In genomic region chr1:203629509-203630082, GRCh38 we compare ENCODE assay signal across 8 cellular contexts. TPM values are rescaled to one million over a fixed set of nuclear protein-coding genes. Genes with fewer than 3 reads are reported as not detected.
DNase-seq lines count a peak whose midpoint lies in the region; ATAC-seq and TF ChIP-seq lines count a peak whose summit lies in the region.

No MANE protein-coding gene starts in this region.

- H3K14ac ChIP-seq in trophoblast cell (ENCODE audit: low read length) = peak overlapping the region; percentile 79

- H4K91ac ChIP-seq in trophoblast cell (ENCODE audit: low read depth, low read length) = peak overlapping the region; percentile 87

- no peak overlapping the region for H3K23ac ChIP-seq in trophoblast cell (ENCODE audit: low read length)

- peak overlapping the region; percentile 62 for H3K4me2 ChIP-seq in trophoblast cell (ENCODE audit: low read length)

- peak overlapping the region; percentile 88 for H3K9ac ChIP-seq in trophoblast cell (ENCODE audit: low read length)

- peak overlapping the region; percentile 95 for H3K27ac Mint-ChIP-seq in activated naive CD4-positive, alpha-beta T cell treated with anti-CD3 and anti-CD28 coated beads, Interleukin-2, amount 50 U/mL, for 24 hours

- H3K9me3 Mint-ChIP-seq in activated naive CD4-positive, alpha-beta T cell treated with anti-CD3 and anti-CD28 coated beads, Interleukin-2, amount 50 U/mL, for 24 hours = no peaks in the 10 kb centered on the region

- peak in 1 of 2 donors; percentile 54 for TF ChIP-seq POLR2A in heart left ventricle (IDR thresholded peaks at IDR 0.05)

- H3K4me1 ChIP-seq in heart left ventricle (peaks cover 0 to 62% (median 41%) of the 10 kb centered on the region in 12 donors), trophoblast cell (ENCODE audit: control insufficient read depth in 1 of 2, insufficient read depth in 2 of 2, low read length in 2 of 2) (peaks cover 23 to 32% of the 10 kb centered on the region in 2 experiments)

- H3K4me3 ChIP-seq in heart left ventricle = peak overlapping the region; percentile 51 to 83 (median 76)
- H3K4me3 ChIP-seq in trophoblast cell (ENCODE audit: low read depth, low read length) = peak overlapping the region; percentile 87

- H3K27me3 ChIP-seq in heart left ventricle (no peaks in the 10 kb centered on the region), trophoblast cell (ENCODE audit: insufficient read depth, low read length) (no peaks in the 10 kb centered on the region)

- TF ChIP-seq CTCF in heart left ventricle (IDR thresholded peaks at IDR 0.05) = peak in 1 of 12 donors; percentile 9

- ATAC-seq in heart left ventricle (peak; percentile 14 to 66 (median 54)), GM19463 (IDR thresholded peaks at IDR 0.05; ENCODE audit: unreplicated experiment) (no peak), GM19351 (IDR thresholded peaks at IDR 0.05; ENCODE audit: unreplicated experiment) (no peak)

- H3K9me3 ChIP-seq in heart left ventricle (no peaks in the 10 kb centered on the region), trophoblast cell (ENCODE audit: insufficient read depth, low read depth, low read length) (no peaks in the 10 kb centered on the region)

- H2BK12ac ChIP-seq in trophoblast cell (ENCODE audit: low read length) = peak overlapping the region; percentile 51

- H3K4me1 Mint-ChIP-seq in activated naive CD4-positive, alpha-beta T cell treated with anti-CD3 and anti-CD28 coated beads, Interleukin-2, amount 50 U/mL, for 24 hours = peaks cover 64% of the 10 kb centered on the region

- H3K36me3 ChIP-seq in heart left ventricle (peaks cover 0 to 27% (median 10%) of the 10 kb centered on the region in 9 donors), trophoblast cell (ENCODE audit: control insufficient read depth in 1 of 2, insufficient read depth in 2 of 2, low read length in 2 of 2) (peaks cover 19 to 23% of the 10 kb centered on the region in 2 experiments)

- 1% methylated on average over 30 to 35 of the region's 35 CpGs for WGBS in heart left ventricle, 4 donors
- WGBS in trophoblast cell (ENCODE audit: extremely low coverage, insufficient coverage, insufficient read length) = no CpG with 5 or more reads among the region's 35 CpGs

- peaks cover 42% of the 10 kb centered on the region for H3K79me2 ChIP-seq in trophoblast cell (ENCODE audit: control insufficient read depth, insufficient read depth, low read length, poor library complexity)

- H3K79me1 ChIP-seq in trophoblast cell (ENCODE audit: low read length) = peaks cover 37% of the 10 kb centered on the region

- no peaks in the 10 kb centered on the region for H3K27me3 Mint-ChIP-seq in activated naive CD4-positive, alpha-beta T cell treated with anti-CD3 and anti-CD28 coated beads, Interleukin-2, amount 50 U/mL, for 24 hours

- H2AFZ ChIP-seq in trophoblast cell (ENCODE audit: insufficient read depth, low read length, poor library complexity) = no peak overlapping the region

- peak overlapping the region; percentile 77 for H2BK120ac ChIP-seq in trophoblast cell (ENCODE audit: insufficient read depth, low read length, poor library complexity)

- H4K8ac ChIP-seq in trophoblast cell (ENCODE audit: low read depth, low read length) = peak overlapping the region; percentile 70

- H2BK5ac ChIP-seq in trophoblast cell (ENCODE audit: low read depth, low read length, poor library complexity) = peak overlapping the region; percentile 73

- H3K18ac ChIP-seq in trophoblast cell (ENCODE audit: low read length) = peak overlapping the region; percentile 42

- intact Hi-C loops in heart left ventricle (cut with DNase I) = loop anchor here in 9 of 10 donors (2.0 to 10.0 kb wide), 7 partner anchors 43 to 168 kb away; partner anchors contain the start of genes ZBED6 (in 1 of the 9) and ZC3H11A (in 1 of the 9)

- peak overlapping the region; percentile 31 for H2AK5ac ChIP-seq in trophoblast cell (ENCODE audit: low read length)

- peak overlapping the region; percentile 95 for H3K4me3 Mint-ChIP-seq in activated naive CD4-positive, alpha-beta T cell treated with anti-CD3 and anti-CD28 coated beads, Interleukin-2, amount 50 U/mL, for 24 hours

- peak overlapping the region; percentile 72 to 97 (median 93) for H3K27ac ChIP-seq in heart left ventricle
- peak overlapping the region; percentile 95 for H3K27ac ChIP-seq in trophoblast cell (ENCODE audit: low read depth, low read length)

- peaks cover 1% of the 10 kb centered on the region for H3K36me3 Mint-ChIP-seq in activated naive CD4-positive, alpha-beta T cell treated with anti-CD3 and anti-CD28 coated beads, Interleukin-2, amount 50 U/mL, for 24 hours

- peak overlapping the region; percentile 98 for H3K4ac ChIP-seq in trophoblast cell (ENCODE audit: low read depth, low read length)

- H4K12ac ChIP-seq in trophoblast cell (ENCODE audit: low read depth, low read length) = peak overlapping the region; percentile 75

- DNase-seq in DMS53 (lab: John Stamatoyannopoulos, UW) (peak; percentile 76), NCI-H510A treated with DMSO at 0.1 percent for 48 hours (lab: John Stamatoyannopoulos, UW) (peak; percentile 25), heart left ventricle (peak; percentile 78 to 89 (median 81)), trophoblast cell (peak in 1 of 2 donors; percentile 57), NCI-H1105 treated with DMSO at 0.1 percent for 48 hours (lab: John Stamatoyannopoulos, UW) (no peak)

RNA-seq across cellular contexts. Expression of gene ATP2B4, which starts 3.0 kb away (rescaled TPM):
- 100 to 1,000 TPM in 8 of 9 donors, 10 to 100 TPM in 1; 87.0 to 253 (median 159) TPM for total RNA-seq in heart left ventricle
- 100 to 1,000 TPM in 1 of 2 donors, 10 to 100 TPM in 1; 56.0 to 142 TPM for polyA plus RNA-seq in heart left ventricle
- polyA plus RNA-seq in trophoblast cell (2013) = 278 and 279 TPM in 2 replicates

Comparison
In these comparisons a context has a peak if more than half of its experiments do, and no peak if none do; other contexts are left out.
1. ATAC-seq: peak in heart left ventricle (4 of 4); none in GM19463 (single experiment) and GM19351 (single experiment).